ENCODE assay signal across 1 cellular context in the genomic region with DNA sequence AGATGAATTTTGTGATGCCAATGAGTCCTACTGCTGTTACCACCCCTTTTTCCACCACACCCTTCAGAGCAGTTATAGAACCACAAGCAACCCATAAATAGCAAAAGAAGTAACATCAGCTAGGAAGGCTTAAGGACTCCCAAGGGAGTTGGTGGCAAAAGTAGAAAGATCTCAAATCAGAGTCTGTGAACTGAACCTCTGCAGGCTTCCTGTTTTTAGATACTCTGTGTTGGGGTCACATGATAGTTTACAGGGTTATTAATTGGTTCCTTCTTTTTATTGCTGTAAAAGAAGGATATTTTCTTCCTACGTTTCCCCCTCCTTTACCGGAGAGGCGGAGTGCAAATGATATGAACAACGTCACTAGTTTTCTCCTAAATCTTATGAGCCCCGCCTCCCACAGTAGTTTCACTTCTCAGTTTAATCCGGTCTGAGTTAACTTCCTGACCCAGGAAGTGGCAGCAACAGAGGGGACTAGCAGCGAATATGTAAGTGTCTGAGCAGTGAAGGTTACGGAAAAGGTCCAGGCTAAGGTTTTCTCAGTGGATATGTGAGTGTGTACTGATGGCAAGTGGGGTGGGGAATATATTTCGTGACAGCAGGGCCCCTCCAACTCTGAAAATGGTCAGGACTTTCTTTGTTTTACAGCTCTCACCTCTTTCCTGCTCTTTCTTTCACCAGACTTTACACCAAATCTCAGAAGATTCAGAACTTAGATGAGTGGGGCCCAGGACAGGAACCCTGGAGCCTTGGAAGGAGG.
TF ChIP-seq lines count a peak whose summit lies in the region.

A gene with protein sequence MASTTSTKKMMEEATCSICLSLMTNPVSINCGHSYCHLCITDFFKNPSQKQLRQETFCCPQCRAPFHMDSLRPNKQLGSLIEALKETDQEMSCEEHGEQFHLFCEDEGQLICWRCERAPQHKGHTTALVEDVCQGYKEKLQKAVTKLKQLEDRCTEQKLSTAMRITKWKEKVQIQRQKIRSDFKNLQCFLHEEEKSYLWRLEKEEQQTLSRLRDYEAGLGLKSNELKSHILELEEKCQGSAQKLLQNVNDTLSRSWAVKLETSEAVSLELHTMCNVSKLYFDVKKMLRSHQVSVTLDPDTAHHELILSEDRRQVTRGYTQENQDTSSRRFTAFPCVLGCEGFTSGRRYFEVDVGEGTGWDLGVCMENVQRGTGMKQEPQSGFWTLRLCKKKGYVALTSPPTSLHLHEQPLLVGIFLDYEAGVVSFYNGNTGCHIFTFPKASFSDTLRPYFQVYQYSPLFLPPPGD (plus strand): TSS at position 435 of the 760 bp plus-strand sequence. CDS start 3,721 bp downstream, outside the sequence.

TF ChIP-seq in GM12878, 131 proteins besides CTCF, POLR2A, EP300 and RAD21 (continued from another document and continues in another):
- TF ChIP-seq, protein P1, sequence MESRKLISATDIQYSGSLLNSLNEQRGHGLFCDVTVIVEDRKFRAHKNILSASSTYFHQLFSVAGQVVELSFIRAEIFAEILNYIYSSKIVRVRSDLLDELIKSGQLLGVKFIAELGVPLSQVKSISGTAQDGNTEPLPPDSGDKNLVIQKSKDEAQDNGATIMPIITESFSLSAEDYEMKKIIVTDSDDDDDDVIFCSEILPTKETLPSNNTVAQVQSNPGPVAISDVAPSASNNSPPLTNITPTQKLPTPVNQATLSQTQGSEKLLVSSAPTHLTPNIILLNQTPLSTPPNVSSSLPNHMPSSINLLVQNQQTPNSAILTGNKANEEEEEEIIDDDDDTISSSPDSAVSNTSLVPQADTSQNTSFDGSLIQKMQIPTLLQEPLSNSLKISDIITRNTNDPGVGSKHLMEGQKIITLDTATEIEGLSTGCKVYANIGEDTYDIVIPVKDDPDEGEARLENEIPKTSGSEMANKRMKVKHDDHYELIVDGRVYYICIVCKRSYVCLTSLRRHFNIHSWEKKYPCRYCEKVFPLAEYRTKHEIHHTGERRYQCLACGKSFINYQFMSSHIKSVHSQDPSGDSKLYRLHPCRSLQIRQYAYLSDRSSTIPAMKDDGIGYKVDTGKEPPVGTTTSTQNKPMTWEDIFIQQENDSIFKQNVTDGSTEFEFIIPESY (IDR thresholded peaks at IDR 0.05), result no peak
- TF ChIP-seq CBX5 (IDR thresholded peaks at IDR 0.05; ENCODE audit: low read depth) (no peak), SREBF1 (IDR thresholded peaks at IDR 0.05; ENCODE audit: low read length) (no peak), NFXL1 (IDR thresholded peaks at IDR 0.05; ENCODE audit: borderline replicate concordance) (no peak), ASH2L (IDR thresholded peaks at IDR 0.05; ENCODE audit: borderline replicate concordance, low read depth) (no peak), IRF5 (IDR thresholded peaks at IDR 0.05; ENCODE audit: borderline replicate concordance) (no peak), RBBP5 (conservative IDR thresholded peaks at IDR 0.05) (no peak), HDAC6 (IDR thresholded peaks at IDR 0.05; ENCODE audit: unreplicated experiment) (no peak), SUZ12 (IDR thresholded peaks at IDR 0.05; ENCODE audit: unreplicated experiment) (no peak), ZNF207 (IDR thresholded peaks at IDR 0.05; ENCODE audit: borderline replicate concordance) (peak; percentile 72; the same call in 1 of the 2 replicates), FOXK2 (IDR thresholded peaks at IDR 0.05) (no peak; the same call in 1 of the 2 replicates), CEBPZ (IDR thresholded peaks at IDR 0.05; ENCODE audit: low read depth, low read length) (no peak), CHD4 (IDR thresholded peaks at IDR 0.05) (no peak), HSF1 (IDR thresholded peaks at IDR 0.05; ENCODE audit: low read depth, low read length) (no peak), KAT2A (conservative IDR thresholded peaks at IDR 0.05; ENCODE audit: control insufficient read depth, low read depth, low read length) (no peak), HDGF (IDR thresholded peaks at IDR 0.05) (no peak; the same call in 1 of the 2 replicates), KLF5 (IDR thresholded peaks at IDR 0.05; ENCODE audit: partially characterized antibody) (no peak), ZZZ3 (IDR thresholded peaks at IDR 0.05; ENCODE audit: control insufficient read depth, insufficient read length, low read depth) (no peak), FOXM1 (IDR thresholded peaks at IDR 0.05; ENCODE audit: low read depth, low read length) (peak; percentile 59; the same call in 1 of the 2 replicates)
- TF ChIP-seq, protein P2, sequence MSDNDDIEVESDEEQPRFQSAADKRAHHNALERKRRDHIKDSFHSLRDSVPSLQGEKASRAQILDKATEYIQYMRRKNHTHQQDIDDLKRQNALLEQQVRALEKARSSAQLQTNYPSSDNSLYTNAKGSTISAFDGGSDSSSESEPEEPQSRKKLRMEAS (IDR thresholded peaks at IDR 0.05; ENCODE audit: low read depth, low read length), result no peak
- TF ChIP-seq, protein P3, sequence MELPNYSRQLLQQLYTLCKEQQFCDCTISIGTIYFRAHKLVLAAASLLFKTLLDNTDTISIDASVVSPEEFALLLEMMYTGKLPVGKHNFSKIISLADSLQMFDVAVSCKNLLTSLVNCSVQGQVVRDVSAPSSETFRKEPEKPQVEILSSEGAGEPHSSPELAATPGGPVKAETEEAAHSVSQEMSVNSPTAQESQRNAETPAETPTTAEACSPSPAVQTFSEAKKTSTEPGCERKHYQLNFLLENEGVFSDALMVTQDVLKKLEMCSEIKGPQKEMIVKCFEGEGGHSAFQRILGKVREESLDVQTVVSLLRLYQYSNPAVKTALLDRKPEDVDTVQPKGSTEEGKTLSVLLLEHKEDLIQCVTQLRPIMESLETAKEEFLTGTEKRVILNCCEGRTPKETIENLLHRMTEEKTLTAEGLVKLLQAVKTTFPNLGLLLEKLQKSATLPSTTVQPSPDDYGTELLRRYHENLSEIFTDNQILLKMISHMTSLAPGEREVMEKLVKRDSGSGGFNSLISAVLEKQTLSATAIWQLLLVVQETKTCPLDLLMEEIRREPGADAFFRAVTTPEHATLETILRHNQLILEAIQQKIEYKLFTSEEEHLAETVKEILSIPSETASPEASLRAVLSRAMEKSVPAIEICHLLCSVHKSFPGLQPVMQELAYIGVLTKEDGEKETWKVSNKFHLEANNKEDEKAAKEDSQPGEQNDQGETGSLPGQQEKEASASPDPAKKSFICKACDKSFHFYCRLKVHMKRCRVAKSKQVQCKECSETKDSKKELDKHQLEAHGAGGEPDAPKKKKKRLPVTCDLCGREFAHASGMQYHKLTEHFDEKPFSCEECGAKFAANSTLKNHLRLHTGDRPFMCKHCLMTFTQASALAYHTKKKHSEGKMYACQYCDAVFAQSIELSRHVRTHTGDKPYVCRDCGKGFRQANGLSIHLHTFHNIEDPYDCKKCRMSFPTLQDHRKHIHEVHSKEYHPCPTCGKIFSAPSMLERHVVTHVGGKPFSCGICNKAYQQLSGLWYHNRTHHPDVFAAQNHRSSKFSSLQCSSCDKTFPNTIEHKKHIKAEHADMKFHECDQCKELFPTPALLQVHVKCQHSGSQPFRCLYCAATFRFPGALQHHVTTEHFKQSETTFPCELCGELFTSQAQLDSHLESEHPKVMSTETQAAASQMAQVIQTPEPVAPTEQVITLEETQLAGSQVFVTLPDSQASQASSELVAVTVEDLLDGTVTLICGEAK (IDR thresholded peaks at IDR 0.05; ENCODE audit: borderline replicate concordance), result 0 out of 2 replicates have a peak, but pooled peaks have one; percentile 35
- TF ChIP-seq, protein P4, sequence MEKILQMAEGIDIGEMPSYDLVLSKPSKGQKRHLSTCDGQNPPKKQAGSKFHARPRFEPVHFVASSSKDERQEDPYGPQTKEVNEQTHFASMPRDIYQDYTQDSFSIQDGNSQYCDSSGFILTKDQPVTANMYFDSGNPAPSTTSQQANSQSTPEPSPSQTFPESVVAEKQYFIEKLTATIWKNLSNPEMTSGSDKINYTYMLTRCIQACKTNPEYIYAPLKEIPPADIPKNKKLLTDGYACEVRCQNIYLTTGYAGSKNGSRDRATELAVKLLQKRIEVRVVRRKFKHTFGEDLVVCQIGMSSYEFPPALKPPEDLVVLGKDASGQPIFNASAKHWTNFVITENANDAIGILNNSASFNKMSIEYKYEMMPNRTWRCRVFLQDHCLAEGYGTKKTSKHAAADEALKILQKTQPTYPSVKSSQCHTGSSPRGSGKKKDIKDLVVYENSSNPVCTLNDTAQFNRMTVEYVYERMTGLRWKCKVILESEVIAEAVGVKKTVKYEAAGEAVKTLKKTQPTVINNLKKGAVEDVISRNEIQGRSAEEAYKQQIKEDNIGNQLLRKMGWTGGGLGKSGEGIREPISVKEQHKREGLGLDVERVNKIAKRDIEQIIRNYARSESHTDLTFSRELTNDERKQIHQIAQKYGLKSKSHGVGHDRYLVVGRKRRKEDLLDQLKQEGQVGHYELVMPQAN (conservative IDR thresholded peaks at IDR 0.05), result no peak; the same call in 1 of the 2 replicates
- TF ChIP-seq, protein P5, sequence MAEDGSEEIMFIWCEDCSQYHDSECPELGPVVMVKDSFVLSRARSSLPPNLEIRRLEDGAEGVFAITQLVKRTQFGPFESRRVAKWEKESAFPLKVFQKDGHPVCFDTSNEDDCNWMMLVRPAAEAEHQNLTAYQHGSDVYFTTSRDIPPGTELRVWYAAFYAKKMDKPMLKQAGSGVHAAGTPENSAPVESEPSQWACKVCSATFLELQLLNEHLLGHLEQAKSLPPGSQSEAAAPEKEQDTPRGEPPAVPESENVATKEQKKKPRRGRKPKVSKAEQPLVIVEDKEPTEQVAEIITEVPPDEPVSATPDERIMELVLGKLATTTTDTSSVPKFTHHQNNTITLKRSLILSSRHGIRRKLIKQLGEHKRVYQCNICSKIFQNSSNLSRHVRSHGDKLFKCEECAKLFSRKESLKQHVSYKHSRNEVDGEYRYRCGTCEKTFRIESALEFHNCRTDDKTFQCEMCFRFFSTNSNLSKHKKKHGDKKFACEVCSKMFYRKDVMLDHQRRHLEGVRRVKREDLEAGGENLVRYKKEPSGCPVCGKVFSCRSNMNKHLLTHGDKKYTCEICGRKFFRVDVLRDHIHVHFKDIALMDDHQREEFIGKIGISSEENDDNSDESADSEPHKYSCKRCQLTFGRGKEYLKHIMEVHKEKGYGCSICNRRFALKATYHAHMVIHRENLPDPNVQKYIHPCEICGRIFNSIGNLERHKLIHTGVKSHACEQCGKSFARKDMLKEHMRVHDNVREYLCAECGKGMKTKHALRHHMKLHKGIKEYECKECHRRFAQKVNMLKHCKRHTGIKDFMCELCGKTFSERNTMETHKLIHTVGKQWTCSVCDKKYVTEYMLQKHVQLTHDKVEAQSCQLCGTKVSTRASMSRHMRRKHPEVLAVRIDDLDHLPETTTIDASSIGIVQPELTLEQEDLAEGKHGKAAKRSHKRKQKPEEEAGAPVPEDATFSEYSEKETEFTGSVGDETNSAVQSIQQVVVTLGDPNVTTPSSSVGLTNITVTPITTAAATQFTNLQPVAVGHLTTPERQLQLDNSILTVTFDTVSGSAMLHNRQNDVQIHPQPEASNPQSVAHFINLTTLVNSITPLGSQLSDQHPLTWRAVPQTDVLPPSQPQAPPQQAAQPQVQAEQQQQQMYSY (CRISPR knock-in tag; IDR thresholded peaks at IDR 0.05), result no peak
- TF ChIP-seq, protein P6, sequence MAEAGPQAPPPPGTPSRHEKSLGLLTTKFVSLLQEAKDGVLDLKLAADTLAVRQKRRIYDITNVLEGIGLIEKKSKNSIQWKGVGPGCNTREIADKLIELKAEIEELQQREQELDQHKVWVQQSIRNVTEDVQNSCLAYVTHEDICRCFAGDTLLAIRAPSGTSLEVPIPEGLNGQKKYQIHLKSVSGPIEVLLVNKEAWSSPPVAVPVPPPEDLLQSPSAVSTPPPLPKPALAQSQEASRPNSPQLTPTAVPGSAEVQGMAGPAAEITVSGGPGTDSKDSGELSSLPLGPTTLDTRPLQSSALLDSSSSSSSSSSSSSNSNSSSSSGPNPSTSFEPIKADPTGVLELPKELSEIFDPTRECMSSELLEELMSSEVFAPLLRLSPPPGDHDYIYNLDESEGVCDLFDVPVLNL (IDR thresholded peaks at IDR 0.05; ENCODE audit: low read depth, low read length), result no peak
